In genomic region chrX:397575-397974, GRCh38 we compare ENCODE assay signal across 14 cellular contexts. TPM values are rescaled to one million over a fixed set of nuclear protein-coding genes. Genes with fewer than 3 reads are reported as not detected.
DNase-seq lines count a peak whose midpoint lies in the region; ATAC-seq, FAIRE-seq and TF ChIP-seq lines count a peak whose summit lies in the region.
"Had no signal": no experiment of that assay in that cellular context is flagged by ENCODE, and none has a peak within 500 bp of the region (broad histone marks: within the 10 kb centered on the region; RNA-seq: fewer than 3 reads in every experiment).

No MANE protein-coding gene starts in this region.

- FAIRE-seq in HTR-8/SVneo (lab: Jason Lieb, UNC) (peak; percentile 74), H1 (lab: Jason Lieb, UNC) (no peak)
- FAIRE-seq: islet of Langerhans had no signal

- no peak for ATAC-seq in stimulated activated naive B cell treated with anti-CD40 and anti-IgM and Interleukin-4, amounts not matched to agents 10 μg/mL and 1 μg/mL and 100 μg/mL, for 72 hours (replicated peaks)

- TF ChIP-seq CTCF in H1 (IDR thresholded peaks at IDR 0.05; ENCODE audit: control extremely low read depth in 1 of 3, insufficient read depth in 1 of 3, low read depth in 1 of 3, low read length in 3 of 3) (no peak), tibial nerve (IDR thresholded peaks at IDR 0.05) (no peak)

- no peak overlapping the region for H3K14ac ChIP-seq in H1 (ENCODE audit: insufficient read length)

- H3K4me1 Mint-ChIP-seq in stimulated activated naive B cell treated with anti-CD40 and anti-IgM and Interleukin-4, amounts not matched to agents 10 μg/mL and 1 μg/mL and 100 μg/mL, for 72 hours = no peaks in the 10 kb centered on the region

- H4K5ac ChIP-seq in H1 (ENCODE audit: insufficient read length, low read depth, low read length) = no peak overlapping the region

- no peak overlapping the region for H3K23ac ChIP-seq in H1 (ENCODE audit: insufficient read length)

- H3K27ac ChIP-seq in H1 (ENCODE audit: low read depth, low read length) (peak overlapping the region; percentile 41; the same call in 1 of the 2 replicates), tibial nerve (peak overlapping the region in 1 of 4 donors; percentile 58)
- H3K27ac ChIP-seq: neutrophil, SK-N-MC had no signal

- TF ChIP-seq POLR2A in H1 (IDR thresholded peaks at IDR 0.05; ENCODE audit: control extremely low read depth in 1 of 2, low read depth in 2 of 2, low read length in 2 of 2) = no peak
- no peak for TF ChIP-seq POLR2A in tibial nerve (IDR thresholded peaks at IDR 0.05)

- peak; percentile 66 for DNase-seq in HTR-8/SVneo (ENCODE audit: insufficient read length, low spot score)
- DNase-seq in H1 (ENCODE audit: low read depth in 1 of 2, low spot score in 2 of 2) = peak; percentile 59 to 60
- peak; percentile 43 for DNase-seq in left kidney (ENCODE audit: low read depth, low spot score)
- DNase-seq in tibial nerve (ENCODE audit: low spot score in 2 of 2) = peak; percentile 23 to 49
- DNase-seq in SW 1271 (lab: John Stamatoyannopoulos, UW) = no peak
- DNase-seq in stimulated activated naive B cell treated with anti-CD40 and anti-IgM and Interleukin-4, amounts not matched to agents 10 μg/mL and 1 μg/mL and 100 μg/mL, for 72 hours = no peak
- no peak for DNase-seq in NCI-H748 treated with DMSO at 0.1 percent for 48 hours (lab: John Stamatoyannopoulos, UW)
- DNase-seq: activated effector memory CD4-positive, alpha-beta T cell treated with anti-CD3 and anti-CD28 coated beads, Interleukin-2, amount 50 U/mL, for 16 hours; GOT3; NCI-H446 had no signal

- no peaks in the 10 kb centered on the region for H3K23me2 ChIP-seq in H1 (ENCODE audit: low read depth, low read length)

- no peak overlapping the region; the same call in 1 of the 2 replicates for H2BK15ac ChIP-seq in H1 (ENCODE audit: low read length)

- no peak overlapping the region; the same call in none of the 2 replicates for H3K18ac ChIP-seq in H1 (ENCODE audit: extremely low read depth, low read length)

- H2AK5ac ChIP-seq in H1 (ENCODE audit: low read depth, low read length) = no peak overlapping the region

- H3K27ac Mint-ChIP-seq in stimulated activated naive B cell treated with anti-CD40 and anti-IgM and Interleukin-4, amounts not matched to agents 10 μg/mL and 1 μg/mL and 100 μg/mL, for 72 hours = no peak overlapping the region
- H3K27ac Mint-ChIP-seq: dendritic cell treated with granulocyte-macrophage colony-stimulating factor and Interleukin-4, amounts not matched to agents 40 ng/mL and 50 ng/mL, for 4 days had no signal

- WGBS in H1 (ENCODE audit: extremely low coverage in 1 of 2, insufficient coverage in 1 of 2, insufficient read length in 1 of 2, insufficient replicate concordance in 2 of 2, low coverage in 1 of 2, low lambda C conversion rate in 2 of 2, missing lambda C conversion rate in 1 of 2), 2 experiments = 62% methylated on average over 15 of the region's 20 CpGs; no CpG with 5 or more reads in 1 of the 2 experiments
- 10 to 17% methylated on average over 20 of the region's 20 CpGs for WGBS in tibial nerve, 2 donors

- H2BK120ac ChIP-seq in H1 (replicated peaks; ENCODE audit: low read depth, low read length) = no peak overlapping the region

- H3K27me3 ChIP-seq in H1 (replicated peaks in 1 of 4; ENCODE audit: control insufficient read depth in 3 of 4, extremely low read depth in 1 of 4, insufficient read depth in 3 of 4, low read length in 3 of 4) (no peaks in the 10 kb centered on the region), tibial nerve (no peaks in the 10 kb centered on the region)
- H3K27me3 ChIP-seq: neutrophil had no signal

- peak overlapping the region; percentile 40; the same call in 1 of the 2 replicates for H2BK20ac ChIP-seq in H1 (ENCODE audit: low read length)

- no peaks in the 10 kb centered on the region; a peak in 1 of 4 replicates for H3K9me3 ChIP-seq in H1 (ENCODE audit: insufficient read depth in 2 of 2, low read depth in 1 of 2, low read length in 1 of 2)
- H3K9me3 ChIP-seq in tibial nerve = no peaks in the 10 kb centered on the region
- H3K9me3 ChIP-seq: neutrophil had no signal

- no peaks in the 10 kb centered on the region for H3K27me3 Mint-ChIP-seq in stimulated activated naive B cell treated with anti-CD40 and anti-IgM and Interleukin-4, amounts not matched to agents 10 μg/mL and 1 μg/mL and 100 μg/mL, for 72 hours
- H3K27me3 Mint-ChIP-seq: dendritic cell treated with granulocyte-macrophage colony-stimulating factor and Interleukin-4, amounts not matched to agents 40 ng/mL and 50 ng/mL, for 4 days had no signal

- H3K56ac ChIP-seq in H1 (replicated peaks; ENCODE audit: insufficient read length, low read depth, low read length) = peak overlapping the region; percentile 12

- H3K79me2 ChIP-seq in H1 (ENCODE audit: control insufficient read depth in 1 of 2, insufficient read depth in 2 of 2, low read length in 2 of 2) = no peaks in the 10 kb centered on the region

- peak overlapping the region; percentile 1 to 36; a peak in 3 of 4 replicates for H3K4me2 ChIP-seq in H1 (ENCODE audit: insufficient read depth in 1 of 2, low read depth in 2 of 2, low read length in 2 of 2)

- H4K91ac ChIP-seq in H1 (replicated peaks; ENCODE audit: insufficient read length, low read length) = no peak overlapping the region

- H3K9ac ChIP-seq in H1 (replicated peaks in 1 of 4; ENCODE audit: extremely low read depth in 1 of 4, low read depth in 3 of 4, low read length in 3 of 4) = no peak overlapping the region

- H3K36me3 ChIP-seq in H1 (ENCODE audit: control insufficient read depth in 2 of 4, insufficient read depth in 4 of 4, low read length in 3 of 4) (no peaks in the 10 kb centered on the region), tibial nerve (no peaks in the 10 kb centered on the region)
- H3K36me3 ChIP-seq: neutrophil had no signal

- H3K36me3 Mint-ChIP-seq in stimulated activated naive B cell treated with anti-CD40 and anti-IgM and Interleukin-4, amounts not matched to agents 10 μg/mL and 1 μg/mL and 100 μg/mL, for 72 hours = peaks cover 4 to 5% of the 10 kb centered on the region in 2 donors

- no peaks in the 10 kb centered on the region for H4K20me1 ChIP-seq in H1 (replicated peaks in 1 of 2; ENCODE audit: control insufficient read depth in 1 of 2, insufficient read depth in 2 of 2, low read length in 2 of 2)

- TF ChIP-seq EP300 in H1 (IDR thresholded peaks at IDR 0.05; ENCODE audit: borderline replicate concordance in 1 of 2, low read depth in 2 of 2, low read length in 2 of 2) = no peak
- TF ChIP-seq EP300 in tibial nerve (IDR thresholded peaks at IDR 0.05) = peak in 1 of 2 donors; percentile 48

- H3K4me1 ChIP-seq in H1 (replicated peaks in 1 of 4; ENCODE audit: control insufficient read depth in 3 of 4, insufficient read depth in 4 of 4, low read length in 3 of 4) = 0 out of 7 replicates have a peak, but pooled peaks cover 0 to 3% (median 0%) of the 10 kb centered on the region in 4 experiments
- peaks cover 0 to 6% (median 0%) of the 10 kb centered on the region in 4 donors for H3K4me1 ChIP-seq in tibial nerve

- peak overlapping the region in 1 of 2 donors; percentile 59 for H3K4me3 Mint-ChIP-seq in stimulated activated naive B cell treated with anti-CD40 and anti-IgM and Interleukin-4, amounts not matched to agents 10 μg/mL and 1 μg/mL and 100 μg/mL, for 72 hours
- H3K4me3 Mint-ChIP-seq: dendritic cell treated with granulocyte-macrophage colony-stimulating factor and Interleukin-4, amounts not matched to agents 40 ng/mL and 50 ng/mL, for 4 days had no signal

- peak overlapping the region; percentile 82; the same call in 1 of the 2 replicates for H4K8ac ChIP-seq in H1 (ENCODE audit: extremely low read depth, insufficient read depth, low read length)

- no peak overlapping the region for H3K4ac ChIP-seq in H1 (replicated peaks; ENCODE audit: insufficient read length, low read depth, low read length)

- H2BK5ac ChIP-seq in H1 (ENCODE audit: low read depth, low read length) = no peak overlapping the region

- no peak overlapping the region for H2AFZ ChIP-seq in H1 (ENCODE audit: low read length)

- no peaks in the 10 kb centered on the region for H3K9me3 Mint-ChIP-seq in stimulated activated naive B cell treated with anti-CD40 and anti-IgM and Interleukin-4, amounts not matched to agents 10 μg/mL and 1 μg/mL and 100 μg/mL, for 72 hours
- H3K9me3 Mint-ChIP-seq: dendritic cell treated with granulocyte-macrophage colony-stimulating factor and Interleukin-4, amounts not matched to agents 40 ng/mL and 50 ng/mL, for 4 days had no signal

- no peaks in the 10 kb centered on the region for H3K79me1 ChIP-seq in H1 (ENCODE audit: low read depth, low read length)

- CTCF ChIA-PET in H1 (lab: Charles Lee; ENCODE audit: partially characterized antibody) = no interaction called here

- no peak overlapping the region for H2BK12ac ChIP-seq in H1 (ENCODE audit: low read depth, low read length)

- H3K4me3 ChIP-seq in H1 (ENCODE audit: extremely low read depth in 1 of 4, insufficient read depth in 2 of 4, low read depth in 3 of 4, low read length in 4 of 4) (0 out of 8 replicates have a peak overlapping the region, but pooled peaks of 1 of the 4 experiments have one; percentile 3), tibial nerve (peak overlapping the region in 1 of 4 donors; percentile 12)
- H3K4me3 ChIP-seq: SK-N-MC had no signal

- POLR2A ChIA-PET in H1 (lab: Charles Lee; ENCODE audit: partially characterized antibody) = no interaction called here

- no peak for TF ChIP-seq RAD21 in H1 (IDR thresholded peaks at IDR 0.05 in 1 of 2, conservative IDR thresholded peaks at IDR 0.05 in 1 of 2; ENCODE audit: low read depth in 2 of 2, low read length in 2 of 2)

TF ChIP-seq in H1, 55 proteins besides CTCF, POLR2A, EP300 and RAD21 (continues in another document):
- TF ChIP-seq TBP (IDR thresholded peaks at IDR 0.05; ENCODE audit: low read depth, low read length) (peak; percentile 15; the same call in 1 of the 2 replicates), SIN3A (conservative IDR thresholded peaks at IDR 0.05 in 1 of 2, IDR thresholded peaks at IDR 0.05 in 1 of 2; ENCODE audit: low read depth in 1 of 2, low read length in 2 of 2) (0 out of 4 replicates have a peak, but pooled peaks of 1 of the 2 experiments have one; percentile 26)

RNA-seq across cellular contexts. Expression of gene PPP2R3B, which starts 10.9 kb away (rescaled TPM):
- 84.3 and 86.7 TPM in 2 replicates for total RNA-seq in H1 (2021; fragmentation: NEBNext Ultra II Directional; extraction: Animal tissue kit (Norgen Biotek cat#: 25700))
- 47.6 and 80.1 TPM in 2 replicates for polyA plus RNA-seq in H1 (2011; rRNA removed)
- 74.0 TPM for polyA plus RNA-seq in H1 (2011; cell fraction: cytosol; rRNA removed)
- 265 TPM for polyA plus RNA-seq in H1 (2011; cell fraction: nucleus; rRNA removed)
- polyA plus RNA-seq in H1 (2012, experiment 1 of 2) = 46.6 to 79.9 TPM (median 73.3 TPM) in 4 replicates
- polyA plus RNA-seq in H1 (2012, experiment 2 of 2) = 48.0 TPM
- polyA plus RNA-seq in H1 (2013, experiment 1 of 2) = 41.6 TPM
- 37.4 TPM for polyA plus RNA-seq in H1 (2013, experiment 2 of 2)
- polyA minus RNA-seq in H1 (2011; rRNA and poly(A)+ RNA removed) = 39.1 and 49.9 TPM in 2 replicates
- 56.4 TPM for polyA minus RNA-seq in H1 (2011; cell fraction: cytosol; rRNA and poly(A)+ RNA removed)
- polyA minus RNA-seq in H1 (2011; cell fraction: nucleus; rRNA and poly(A)+ RNA removed) = 122 TPM
- 10 to 100 TPM; 20.4 to 59.4 (median 32.7) TPM for total RNA-seq in tibial nerve

Comparison
In these comparisons a context has a peak if more than half of its experiments do, and no peak if none do; other contexts are left out.
1. DNase-seq: peak in HTR-8/SVneo (single experiment), H1 (2 of 2), left kidney (single experiment) and tibial nerve (2 of 2); none in SW 1271 (0 of 2), stimulated activated naive B cell treated with anti-CD40 and anti-IgM and Interleukin-4, amounts not matched to agents 10 μg/mL and 1 μg/mL and 100 μg/mL, for 72 hours (single experiment) and NCI-H748 treated with DMSO at 0.1 percent for 48 hours (single experiment).